In the genomic region with DNA sequence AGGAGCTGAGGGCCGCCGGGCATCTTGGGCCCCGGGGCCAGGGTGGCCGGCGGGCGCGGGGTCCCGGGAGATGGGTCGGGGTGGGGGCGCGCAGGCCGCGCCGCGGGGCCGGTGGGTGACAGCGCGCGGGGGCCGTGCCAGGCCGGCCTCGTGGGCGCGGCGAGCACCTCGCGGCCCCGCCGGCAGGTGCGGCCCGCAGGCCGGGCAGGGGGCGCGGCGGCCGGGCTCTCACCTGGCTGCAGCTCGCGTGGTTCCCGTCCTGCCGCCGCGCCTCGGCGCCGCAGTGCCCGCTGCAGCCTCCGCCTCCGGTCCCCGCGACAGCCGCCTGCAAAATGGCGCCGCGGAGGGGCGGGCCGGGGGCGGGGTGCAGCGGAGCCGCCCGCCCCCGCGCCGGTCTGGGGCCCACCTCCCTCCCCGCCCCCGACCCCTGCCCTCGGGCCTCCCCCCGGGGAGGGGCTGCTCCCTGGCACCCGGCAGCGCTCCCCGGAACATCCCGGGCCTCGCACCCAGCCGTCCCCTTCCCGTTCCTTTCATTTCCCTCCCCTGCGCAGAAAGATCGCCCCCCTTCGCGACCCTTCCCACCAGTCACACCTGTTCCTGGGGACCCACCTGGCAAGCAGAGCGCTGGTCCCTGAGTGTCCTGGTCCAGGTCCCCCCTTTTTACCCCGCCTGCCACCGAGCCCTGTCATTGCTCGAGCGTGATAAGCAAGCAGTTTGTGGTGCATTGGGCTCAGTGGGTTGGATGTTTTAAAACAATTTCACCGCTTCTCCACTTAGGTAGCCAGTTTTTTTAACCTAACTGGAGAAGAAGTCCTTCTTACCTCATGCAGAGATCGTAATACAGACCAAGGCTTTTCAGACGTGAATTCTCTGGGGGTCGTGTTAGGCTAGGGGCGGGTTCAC, we compare ENCODE assay signal across 8 cellular contexts. TPM values are rescaled to one million over a fixed set of nuclear protein-coding genes. Genes with fewer than 3 reads are reported as not detected.
DNase-seq lines count a peak whose midpoint lies in the region; ATAC-seq and TF ChIP-seq lines count a peak whose summit lies in the region.

A gene (minus strand): TSS at position 337 of the 903 bp plus-strand sequence. CDS start 68,948 bp downstream, outside the sequence.

- in situ Hi-C loops in endometrial microvascular endothelial cells (cut with HindIII; ENCODE audit: inconsistent ontology term, low pct_unique_long_range_greater_than_20kb, low sequenced_read_pairs) = no loop called here

- DNase-seq in NCI-H2171 treated with DMSO at 0.1 percent for 48 hours (lab: John Stamatoyannopoulos, UW) (peak; percentile 67), mucosa of gallbladder (ENCODE audit: low spot score) (peak; percentile 14)
- DNase-seq in activated CD8-positive, alpha-beta memory T cell treated with anti-CD3 and anti-CD28 coated beads, Interleukin-2, amount 10 ng/mL, durations not matched to agents 7 days and 5 days = peak; percentile 60
- peak; percentile 8 to 32 for DNase-seq in stimulated activated CD8-positive, alpha-beta memory T cell treated with anti-CD3 and anti-CD28 coated beads, Interleukin-4, amount 100 ng/mL, for 4 hours (ENCODE audit: low read depth in 2 of 2, low spot score in 1 of 2)

- peak within 1 kb of the TSS; percentile 82 for H3K4me3 Mint-ChIP-seq in activated CD8-positive, alpha-beta memory T cell treated with anti-CD3 and anti-CD28 coated beads, Interleukin-2, amount 10 ng/mL, durations not matched to agents 7 days and 5 days

- peak within 1 kb of the TSS; percentile 71 for H3K27ac ChIP-seq in C4-2B

- ATAC-seq in GM21576 (IDR thresholded peaks at IDR 0.05; ENCODE audit: unreplicated experiment) = peak; percentile 47
- peak; percentile 90 for ATAC-seq in activated CD8-positive, alpha-beta memory T cell treated with anti-CD3 and anti-CD28 coated beads, Interleukin-2, amount 10 ng/mL, durations not matched to agents 7 days and 5 days
- no peak for ATAC-seq in HG03095 (IDR thresholded peaks at IDR 0.05; ENCODE audit: unreplicated experiment)

- CTCF ChIA-PET in activated CD8-positive, alpha-beta memory T cell treated with anti-CD3 and anti-CD28 coated beads, Interleukin-2, amount 10 ng/mL, durations not matched to agents 7 days and 5 days (lab: Charles Lee) = interaction anchor here (1.0 to 3.6 kb wide), 3 partner anchors 55 to 113 kb away, joined by 3 to 18 read pairs (median 5); no protein-coding TSS in a partner anchor

- peaks cover 8% of the 10 kb centered on the region for H3K27me3 Mint-ChIP-seq in activated CD8-positive, alpha-beta memory T cell treated with anti-CD3 and anti-CD28 coated beads, Interleukin-2, amount 10 ng/mL, durations not matched to agents 7 days and 5 days

- no peaks in the 10 kb centered on the region for H3K9me3 Mint-ChIP-seq in activated CD8-positive, alpha-beta memory T cell treated with anti-CD3 and anti-CD28 coated beads, Interleukin-2, amount 10 ng/mL, durations not matched to agents 7 days and 5 days (ENCODE audit: low read depth)

- peaks cover 4% of the 10 kb centered on the region for H3K36me3 Mint-ChIP-seq in activated CD8-positive, alpha-beta memory T cell treated with anti-CD3 and anti-CD28 coated beads, Interleukin-2, amount 10 ng/mL, durations not matched to agents 7 days and 5 days

- peak within 1 kb of the TSS; percentile 82 for H3K27ac Mint-ChIP-seq in activated CD8-positive, alpha-beta memory T cell treated with anti-CD3 and anti-CD28 coated beads, Interleukin-2, amount 10 ng/mL, durations not matched to agents 7 days and 5 days

- TF ChIP-seq CTCF in C4-2B (conservative IDR thresholded peaks at IDR 0.05) = no peak

- H3K4me1 Mint-ChIP-seq in activated CD8-positive, alpha-beta memory T cell treated with anti-CD3 and anti-CD28 coated beads, Interleukin-2, amount 10 ng/mL, durations not matched to agents 7 days and 5 days = peaks cover 24% of the 10 kb centered on the region

RNA-seq across cellular contexts. Expression of the gene that starts here (rescaled TPM):
- 10 to 100 TPM; 16.1 to 16.5 TPM for total RNA-seq in activated CD8-positive, alpha-beta memory T cell treated with anti-CD3 and anti-CD28 coated beads, Interleukin-2, amount 10 ng/mL, durations not matched to agents 7 days and 5 days
- total RNA-seq in endometrial microvascular endothelial cells (ENCODE audit: inconsistent ontology term) = 18.0 TPM
- total RNA-seq in mucosa of gallbladder = 15.1 TPM

Comparison
In these comparisons a context has a peak if more than half of its experiments do, and no peak if none do; other contexts are left out.
1. DNase-seq: peak in every context shown above with its lines; median percentile 67 in NCI-H2171 treated with DMSO at 0.1 percent for 48 hours; 60 in activated CD8-positive, alpha-beta memory T cell treated with anti-CD3 and anti-CD28 coated beads, Interleukin-2, amount 10 ng/mL, durations not matched to agents 7 days and 5 days; 20 in stimulated activated CD8-positive, alpha-beta memory T cell treated with anti-CD3 and anti-CD28 coated beads, Interleukin-4, amount 100 ng/mL, for 4 hours; 14 in mucosa of gallbladder.